ENCODE assay signal across 26 cellular contexts in genomic region chr3:128872282-128872681, GRCh38.
"Had no signal": no experiment of that assay in that cellular context is flagged by ENCODE, and none has a peak within 500 bp of the region (broad histone marks: within the 10 kb centered on the region; RNA-seq: fewer than 3 reads in every experiment).

No MANE protein-coding gene starts in this region.

- ATAC-seq: activated CD4-positive, alpha-beta T cell treated with anti-CD3 and anti-CD28 coated beads for 36 hours; activated naive CD4-positive, alpha-beta T cell treated with anti-CD3 and anti-CD28 coated beads, Interleukin-2, amount 50 U/mL, for 72 hours; activated T-cell treated with anti-CD3 and anti-CD28 coated beads, Interleukin-2, amount 50 U/mL, for 72 hours; gastrocnemius medialis had no signal

- H3K27me3 ChIP-seq: ascending aorta, breast epithelium, esophagus muscularis mucosa, foreskin keratinocyte, gastrocnemius medialis, heart right ventricle, hepatocyte had no signal

- H3K4me1 ChIP-seq: ascending aorta, breast epithelium, esophagus muscularis mucosa, foreskin keratinocyte had no signal

- DNase-seq: activated CD4-positive, alpha-beta memory T cell treated with anti-CD3 and anti-CD28 coated beads for 36 hours; activated CD4-positive, alpha-beta T cell treated with anti-CD3 and anti-CD28 coated beads for 36 hours; activated CD4-positive, alpha-beta T cell treated with anti-CD3 and anti-CD28 coated beads, Interleukin-2, amount 10 ng/mL, durations not matched to agents 24 days and 14 days; activated CD4-positive, CD25-positive, alpha-beta regulatory T cell; activated CD4-positive, CD25-positive, alpha-beta regulatory T cell treated with anti-CD3 and anti-CD28 coated beads, Interleukin-2, amount 50 U/mL, for 72 hours; activated CD8-positive, alpha-beta memory T cell treated with anti-CD3 and anti-CD28 coated beads, Interleukin-2, amount 50 U/mL, for 48 hours; activated gamma-delta T cell; activated naive CD4-positive, alpha-beta T cell; activated naive CD4-positive, alpha-beta T cell treated with anti-CD3 and anti-CD28 coated beads, Interleukin-2, amount 10 ng/mL, durations not matched to agents 7 days and 5 days; activated T-cell treated with anti-CD3 and anti-CD28 coated beads for 4 hours; activated T-cell treated with anti-CD3 and anti-CD28 coated beads, Interleukin-2, amount 50 U/mL, for 24 hours; activated T-cell treated with anti-CD3 and anti-CD28 coated beads, Interleukin-2, amount 50 U/mL, for 72 hours; cortex of kidney; effector CD8-positive, alpha-beta T cell; endodermal cell; foreskin keratinocyte; gastrocnemius medialis; heart right ventricle; T-helper 2 cell had no signal

- H2AFZ ChIP-seq: hepatocyte had no signal

- H3K27ac ChIP-seq: ascending aorta, breast epithelium, esophagus muscularis mucosa, foreskin keratinocyte, gastrocnemius medialis, heart right ventricle, hepatocyte had no signal

- H3K36me3 ChIP-seq: ascending aorta, breast epithelium, esophagus muscularis mucosa, gastrocnemius medialis, heart right ventricle had no signal

- H3K4me1 Mint-ChIP-seq: central memory CD8-positive, alpha-beta T cell had no signal

- H3K27me3 Mint-ChIP-seq: activated CD4-positive, alpha-beta memory T cell treated with anti-CD3 and anti-CD28 coated beads for 36 hours; activated CD4-positive, alpha-beta T cell treated with anti-CD3 and anti-CD28 coated beads for 36 hours; activated T-cell treated with anti-CD3 and anti-CD28 coated beads, Interleukin-2, amount 50 U/mL, for 24 hours; brain; central memory CD8-positive, alpha-beta T cell had no signal

- H3K9me3 ChIP-seq: ascending aorta, breast epithelium, esophagus muscularis mucosa, gastrocnemius medialis, heart right ventricle had no signal

- H3K4me3 ChIP-seq: ascending aorta, breast epithelium, esophagus muscularis mucosa, gastrocnemius medialis, heart right ventricle, hepatocyte had no signal

- H3K4me3 Mint-ChIP-seq: activated CD4-positive, alpha-beta memory T cell treated with anti-CD3 and anti-CD28 coated beads for 36 hours; activated CD4-positive, alpha-beta T cell treated with anti-CD3 and anti-CD28 coated beads for 36 hours; activated CD4-positive, alpha-beta T cell treated with anti-CD3 and anti-CD28 coated beads, Interleukin-2, amount 10 ng/mL, durations not matched to agents 24 days and 14 days; activated naive CD4-positive, alpha-beta T cell treated with anti-CD3 and anti-CD28 coated beads, Interleukin-2, amount 10 ng/mL, durations not matched to agents 7 days and 5 days; activated T-cell treated with anti-CD3 and anti-CD28 coated beads, Interleukin-2, amount 50 U/mL, for 24 hours; activated T-cell treated with anti-CD3 and anti-CD28 coated beads, Interleukin-2, amount 50 U/mL, for 72 hours; brain; central memory CD8-positive, alpha-beta T cell; endodermal cell had no signal

- H3K9me3 Mint-ChIP-seq: activated CD4-positive, alpha-beta memory T cell treated with anti-CD3 and anti-CD28 coated beads for 36 hours; activated CD4-positive, alpha-beta T cell treated with anti-CD3 and anti-CD28 coated beads, Interleukin-2, amount 10 ng/mL, durations not matched to agents 24 days and 14 days; activated naive CD4-positive, alpha-beta T cell treated with anti-CD3 and anti-CD28 coated beads, Interleukin-2, amount 10 ng/mL, durations not matched to agents 7 days and 5 days; activated naive CD4-positive, alpha-beta T cell treated with anti-CD3 and anti-CD28 coated beads, Interleukin-2, amount 50 U/mL, for 72 hours; activated T-cell treated with anti-CD3 and anti-CD28 coated beads, Interleukin-2, amount 50 U/mL, for 24 hours; activated T-cell treated with anti-CD3 and anti-CD28 coated beads, Interleukin-2, amount 50 U/mL, for 72 hours; central memory CD8-positive, alpha-beta T cell; endodermal cell had no signal

- H3K27ac Mint-ChIP-seq: activated CD4-positive, alpha-beta memory T cell treated with anti-CD3 and anti-CD28 coated beads for 36 hours; activated CD4-positive, alpha-beta T cell treated with anti-CD3 and anti-CD28 coated beads for 36 hours; activated naive CD4-positive, alpha-beta T cell treated with anti-CD3 and anti-CD28 coated beads, Interleukin-2, amount 10 ng/mL, durations not matched to agents 7 days and 5 days; activated T-cell treated with anti-CD3 and anti-CD28 coated beads, Interleukin-2, amount 50 U/mL, for 24 hours; activated T-cell treated with anti-CD3 and anti-CD28 coated beads, Interleukin-2, amount 50 U/mL, for 72 hours; endodermal cell had no signal

- H3K36me3 Mint-ChIP-seq: activated CD4-positive, alpha-beta memory T cell treated with anti-CD3 and anti-CD28 coated beads for 36 hours; activated naive CD4-positive, alpha-beta T cell treated with anti-CD3 and anti-CD28 coated beads, Interleukin-2, amount 10 ng/mL, durations not matched to agents 7 days and 5 days; activated naive CD4-positive, alpha-beta T cell treated with anti-CD3 and anti-CD28 coated beads, Interleukin-2, amount 50 U/mL, for 72 hours; brain had no signal

- H3K4me2 ChIP-seq: hepatocyte had no signal
